14 cellular contexts compared by ENCODE assay signal in the genomic region with DNA sequence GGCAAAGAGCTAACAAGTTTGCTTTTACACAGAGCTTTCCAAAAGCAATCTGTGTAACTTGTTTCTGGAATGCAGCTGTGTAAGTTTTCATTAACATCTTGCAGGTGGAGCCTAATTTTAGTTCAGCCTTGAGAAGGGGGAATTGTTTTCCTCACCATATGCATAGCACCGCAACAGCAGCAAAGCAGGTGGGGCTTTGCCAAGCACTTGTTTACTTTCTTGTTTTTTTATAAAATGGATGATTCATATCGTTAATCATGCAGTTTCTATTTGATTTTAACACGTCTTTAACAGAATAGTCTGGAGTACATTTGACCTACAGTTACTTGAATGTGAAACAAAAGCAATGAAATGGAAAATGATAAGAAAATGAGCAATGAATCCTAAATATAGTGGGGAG.
DNase-seq lines count a peak whose midpoint lies in the region; ATAC-seq and TF ChIP-seq lines count a peak whose summit lies in the region.
"Had no signal": no experiment of that assay in that cellular context is flagged by ENCODE, and none has a peak within 500 bp of the region (broad histone marks: within the 10 kb centered on the region; RNA-seq: fewer than 3 reads in every experiment).

No MANE protein-coding gene starts in this region.

- TF ChIP-seq CTCF in esophagus squamous epithelium (IDR thresholded peaks at IDR 0.05): no peak

- H3K27me3 ChIP-seq in esophagus squamous epithelium: no peaks in the 10 kb centered on the region
- H3K27me3 ChIP-seq: Peyer's patch, thyroid gland had no signal

- intact Hi-C loops in esophagus squamous epithelium (cut with DNase I): no loop called here

- H3K4me3 Mint-ChIP-seq in stimulated activated naive CD8-positive, alpha-beta T cell treated with anti-CD3 and anti-CD28 coated beads, Interleukin-15, amount 100 ng/mL, for 72 hours: no peak overlapping the region
- H3K4me3 Mint-ChIP-seq: activated naive CD8-positive, alpha-beta T cell; memory B cell had no signal

- peak; percentile 77 for ATAC-seq in GM21529 (IDR thresholded peaks at IDR 0.05; ENCODE audit: unreplicated experiment)
- no peak for ATAC-seq in GM21381 (IDR thresholded peaks at IDR 0.05; ENCODE audit: unreplicated experiment)
- ATAC-seq in HG02759 (IDR thresholded peaks at IDR 0.05; ENCODE audit: unreplicated experiment): no peak
- no peak for ATAC-seq in stimulated activated naive CD8-positive, alpha-beta T cell treated with anti-CD3 and anti-CD28 coated beads, Interleukin-15, amount 100 ng/mL, for 72 hours

- H3K4me3 ChIP-seq in esophagus squamous epithelium: peak overlapping the region in 1 of 4 donors; percentile 7
- H3K4me3 ChIP-seq: Peyer's patch, thyroid gland had no signal

- no peaks in the 10 kb centered on the region for H3K9me3 ChIP-seq in esophagus squamous epithelium
- H3K9me3 ChIP-seq: Peyer's patch, thyroid gland had no signal

- H3K27ac ChIP-seq in esophagus squamous epithelium: peak overlapping the region; percentile 5 to 77 (median 54)
- H3K27ac ChIP-seq: Peyer's patch, thyroid gland had no signal

- no peaks in the 10 kb centered on the region for H3K27me3 Mint-ChIP-seq in stimulated activated naive CD8-positive, alpha-beta T cell treated with anti-CD3 and anti-CD28 coated beads, Interleukin-15, amount 100 ng/mL, for 72 hours
- H3K27me3 Mint-ChIP-seq: activated naive CD8-positive, alpha-beta T cell; memory B cell had no signal

- H3K4me1 Mint-ChIP-seq in stimulated activated naive CD8-positive, alpha-beta T cell treated with anti-CD3 and anti-CD28 coated beads, Interleukin-15, amount 100 ng/mL, for 72 hours: no peaks in the 10 kb centered on the region
- H3K4me1 Mint-ChIP-seq: memory B cell had no signal

- WGBS in esophagus squamous epithelium, 2 donors: 4 to 10% methylated on average over 3 of the region's 3 CpGs

- H3K27ac Mint-ChIP-seq in stimulated activated naive CD8-positive, alpha-beta T cell treated with anti-CD3 and anti-CD28 coated beads, Interleukin-15, amount 100 ng/mL, for 72 hours: no peak overlapping the region
- H3K27ac Mint-ChIP-seq: activated naive CD8-positive, alpha-beta T cell; memory B cell had no signal

- H3K36me3 ChIP-seq in esophagus squamous epithelium: no peaks in the 10 kb centered on the region
- H3K36me3 ChIP-seq: Peyer's patch, thyroid gland had no signal

- H3K4me1 ChIP-seq in esophagus squamous epithelium: peaks cover 0 to 53% (median 29%) of the 10 kb centered on the region in 3 donors
- H3K4me1 ChIP-seq: Peyer's patch had no signal

- peaks cover 15 to 31% of the 10 kb centered on the region in 2 donors for H3K9me3 Mint-ChIP-seq in stimulated activated naive CD8-positive, alpha-beta T cell treated with anti-CD3 and anti-CD28 coated beads, Interleukin-15, amount 100 ng/mL, for 72 hours

- TF ChIP-seq POLR2A in esophagus squamous epithelium (IDR thresholded peaks at IDR 0.05): no peak

- DNase-seq in NCI-H446 (lab: John Stamatoyannopoulos, UW) (peak; percentile 24 to 62), esophagus squamous epithelium (lab: John Stamatoyannopoulos, UW) (no peak), pulmonary artery endothelial cell (ENCODE audit: low read depth, low spot score) (peak; percentile 57)
- DNase-seq in activated CD4-positive, alpha-beta T cell treated with anti-CD3 and anti-CD28 coated beads for 1 hour: no peak
- no peak for DNase-seq in stimulated activated naive CD8-positive, alpha-beta T cell treated with anti-CD3 and anti-CD28 coated beads, Interleukin-15, amount 100 ng/mL, for 72 hours
- DNase-seq: activated CD4-positive, CD25-positive, alpha-beta regulatory T cell; Kasumi-1; Peyer's patch; thyroid gland had no signal

Comparison
In these comparisons a context has a peak if more than half of its experiments do, and no peak if none do; other contexts are left out.
1. DNase-seq: peak in NCI-H446 (2 of 2) and pulmonary artery endothelial cell (single experiment); none in esophagus squamous epithelium (single experiment), activated CD4-positive, alpha-beta T cell treated with anti-CD3 and anti-CD28 coated beads for 1 hour (single experiment) and stimulated activated naive CD8-positive, alpha-beta T cell treated with anti-CD3 and anti-CD28 coated beads, Interleukin-15, amount 100 ng/mL, for 72 hours (0 of 2).